Comparison of ENCODE assay signal across 8 cellular contexts in the genomic region with DNA sequence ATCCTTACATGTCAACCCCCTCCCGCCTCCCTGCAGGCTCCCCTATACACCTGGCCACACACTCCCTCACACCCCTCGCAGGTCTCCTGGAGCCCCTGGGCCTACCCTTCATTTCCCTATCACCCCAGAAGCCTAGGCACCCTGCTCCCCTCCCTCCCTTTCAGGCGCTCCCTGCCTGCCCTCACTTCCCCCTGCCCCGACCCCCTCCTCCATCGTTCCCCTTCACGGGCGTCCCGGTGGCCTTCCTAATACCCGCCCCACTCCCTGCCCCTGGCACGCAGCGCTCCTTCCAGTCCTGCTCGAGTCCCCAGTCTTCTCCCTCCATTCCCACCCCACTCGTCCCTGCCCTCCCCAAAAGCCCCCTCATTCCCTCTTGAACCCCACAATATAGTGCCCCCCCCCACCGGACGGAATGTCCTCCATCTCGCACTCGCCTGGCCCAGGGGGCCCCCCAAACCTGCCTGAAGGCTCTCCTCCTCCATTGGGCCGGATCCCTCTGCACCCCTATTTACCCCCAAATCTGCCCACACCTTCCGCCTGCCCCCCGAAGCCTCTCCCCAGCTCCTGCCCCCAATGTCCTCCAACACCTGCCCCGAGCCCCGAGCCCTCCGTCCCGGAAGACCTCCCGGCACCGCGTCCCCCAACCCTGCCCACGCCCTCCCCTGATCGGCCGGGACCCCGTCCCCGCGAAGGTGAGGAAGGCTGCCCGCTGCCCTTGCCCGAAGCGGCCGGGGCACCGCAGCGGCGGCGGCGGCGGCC. TPM values are rescaled to one million over a fixed set of nuclear protein-coding genes. Genes with fewer than 3 reads are reported as not detected.
A peak's percentile ranks its signal among the peaks of the same experiment; 100 is the strongest.
DNase-seq lines count a peak whose midpoint lies in the region; ATAC-seq, FAIRE-seq and TF ChIP-seq lines count a peak whose summit lies in the region.

No MANE protein-coding gene starts in this region.

- no peak overlapping the region for H3K27ac ChIP-seq in keratinocyte (ENCODE audit: control insufficient read depth, insufficient read depth, low read length)

- TF ChIP-seq CTCF in LNCaP clone FGC (IDR thresholded peaks at IDR 0.05; ENCODE audit: control insufficient read depth, extremely low read depth, insufficient read depth) (no peak), keratinocyte (optimal IDR thresholded peaks at IDR 0.05 in 1 of 3, IDR thresholded peaks at IDR 0.05 in 1 of 3, conservative IDR thresholded peaks at IDR 0.05 in 1 of 3; ENCODE audit: extremely low read depth in 1 of 3, insufficient read depth in 2 of 3, low read length in 3 of 3) (no peak)

- H3K4me3 Mint-ChIP-seq in stimulated activated naive B cell treated with anti-CD40 and anti-IgM and Interleukin-4, amounts not matched to agents 10 μg/mL and 1 μg/mL and 100 μg/mL, for 72 hours: peak overlapping the region; percentile 86 to 92

- H2AFZ ChIP-seq in keratinocyte (ENCODE audit: control insufficient read depth, low read length): peak overlapping the region; percentile 57

- no peaks in the 10 kb centered on the region for H3K79me2 ChIP-seq in keratinocyte (ENCODE audit: control insufficient read depth, insufficient read depth, low read length)

- no peaks in the 10 kb centered on the region for H3K9me3 Mint-ChIP-seq in stimulated activated naive B cell treated with anti-CD40 and anti-IgM and Interleukin-4, amounts not matched to agents 10 μg/mL and 1 μg/mL and 100 μg/mL, for 72 hours

- peaks cover 14 to 26% of the 10 kb centered on the region in 2 donors for H3K36me3 Mint-ChIP-seq in stimulated activated naive B cell treated with anti-CD40 and anti-IgM and Interleukin-4, amounts not matched to agents 10 μg/mL and 1 μg/mL and 100 μg/mL, for 72 hours

- peak overlapping the region; percentile 45 for H3K4me2 ChIP-seq in keratinocyte (ENCODE audit: control insufficient read depth, extremely low read depth, insufficient read depth, low read depth, low read length)

- H3K4me1 ChIP-seq in adipocyte (ENCODE audit: control insufficient read depth, insufficient read depth, low read length): peaks cover 4% of the 10 kb centered on the region
- H3K4me1 ChIP-seq in keratinocyte (ENCODE audit: control insufficient read depth, extremely low read depth, insufficient read depth, low read length): peaks cover 5% of the 10 kb centered on the region

- H3K4me3 ChIP-seq in LNCaP clone FGC (ENCODE audit: low read depth, low read length) (peak overlapping the region; percentile 74), adipocyte (ENCODE audit: low read length) (peak overlapping the region; percentile 77), keratinocyte (ENCODE audit: control insufficient read depth in 2 of 3, extremely low read depth in 1 of 3, insufficient read depth in 2 of 3, low read depth in 1 of 3, low read length in 3 of 3) (peak overlapping the region; percentile 49 to 84 (median 75))

- FAIRE-seq in keratinocyte (lab: Jason Lieb, UNC): no peak

- dilution Hi-C loops in keratinocyte (cut with MboI; ENCODE audit: extremely low pct_ligation_motif_present, low sequenced_read_pairs): no loop called here

- H3K9me3 ChIP-seq in adipocyte (ENCODE audit: control insufficient read depth, low read length): no peaks in the 10 kb centered on the region
- H3K9me3 ChIP-seq in keratinocyte (ENCODE audit: control insufficient read depth, low read depth, low read length): no peaks in the 10 kb centered on the region

- H3K9ac ChIP-seq in adipocyte (ENCODE audit: low read length) (peak overlapping the region; percentile 78), keratinocyte (ENCODE audit: control insufficient read depth, extremely low read depth, insufficient read depth, low read length) (peak overlapping the region; percentile 57)

- peak overlapping the region; percentile 93 for H3K27ac Mint-ChIP-seq in stimulated activated naive B cell treated with anti-CD40 and anti-IgM and Interleukin-4, amounts not matched to agents 10 μg/mL and 1 μg/mL and 100 μg/mL, for 72 hours

- no peaks in the 10 kb centered on the region for H4K20me1 ChIP-seq in keratinocyte (ENCODE audit: control insufficient read depth, extremely low read depth, insufficient read depth, low read length)

- H3K27me3 ChIP-seq in adipocyte (replicated peaks; ENCODE audit: control insufficient read depth, insufficient read depth, low read length) (peaks cover 17% of the 10 kb centered on the region), keratinocyte (ENCODE audit: control insufficient read depth, extremely low read depth, insufficient read depth, low read length) (no peaks in the 10 kb centered on the region)

- H3K9me1 ChIP-seq in keratinocyte (ENCODE audit: control insufficient read depth, extremely low read depth, insufficient read depth, low read length): no peaks in the 10 kb centered on the region

- peak; percentile 12 for ATAC-seq in stimulated activated naive B cell treated with anti-CD40 and anti-IgM and Interleukin-4, amounts not matched to agents 10 μg/mL and 1 μg/mL and 100 μg/mL, for 72 hours (replicated peaks)

- peaks cover 39 to 61% of the 10 kb centered on the region in 2 donors for H3K4me1 Mint-ChIP-seq in stimulated activated naive B cell treated with anti-CD40 and anti-IgM and Interleukin-4, amounts not matched to agents 10 μg/mL and 1 μg/mL and 100 μg/mL, for 72 hours

- DNase-seq in NCI-H1417 (lab: John Stamatoyannopoulos, UW) (peak in 2 of 3 experiments; percentile 47 to 56), NCI-H1417 treated with DMSO at 0.1 percent for 48 hours (lab: John Stamatoyannopoulos, UW) (no peak), LNCaP clone FGC (ENCODE audit: low read depth) (no peak), adipocyte (ENCODE audit: low read depth) (no peak), keratinocyte (ENCODE audit: low read depth, low spot score) (no peak), NCI-H2029 (lab: John Stamatoyannopoulos, UW) (no peak), HT-29 (ENCODE audit: low spot score) (no peak)
- DNase-seq in stimulated activated naive B cell treated with anti-CD40 and anti-IgM and Interleukin-4, amounts not matched to agents 10 μg/mL and 1 μg/mL and 100 μg/mL, for 72 hours: peak; percentile 7

- no peaks in the 10 kb centered on the region for H3K36me3 ChIP-seq in adipocyte (ENCODE audit: control insufficient read depth, insufficient read depth, low read length, severe bottlenecking)
- no peaks in the 10 kb centered on the region for H3K36me3 ChIP-seq in keratinocyte (ENCODE audit: control insufficient read depth in 2 of 2, extremely low read depth in 1 of 2, insufficient read depth in 2 of 2, low read length in 2 of 2)

- no peaks in the 10 kb centered on the region for H3K27me3 Mint-ChIP-seq in stimulated activated naive B cell treated with anti-CD40 and anti-IgM and Interleukin-4, amounts not matched to agents 10 μg/mL and 1 μg/mL and 100 μg/mL, for 72 hours

RNA-seq across cellular contexts. Expression of gene STRBP, which starts 0.7 kb away (rescaled TPM):
- 7.4 to 11.3 TPM (median 7.5 TPM) in 3 replicates for polyA plus RNA-seq in keratinocyte
- 36.2 TPM for polyA plus RNA-seq in keratinocyte (2011; ENCODE audit: low read depth)
- 7.3 and 12.9 TPM in 2 replicates for polyA plus RNA-seq in keratinocyte (2011; cell fraction: cytosol; rRNA removed)
- polyA plus RNA-seq in keratinocyte (2011; cell fraction: nucleus; rRNA removed): 8.1 and 8.5 TPM in 2 replicates
- polyA plus RNA-seq in keratinocyte (2012; ENCODE audit: low replicate concordance): 9.7 and 14.2 TPM in 2 replicates
- 5.8 to 7.6 TPM (median 6.9 TPM) in 3 replicates for polyA minus RNA-seq in keratinocyte
- polyA minus RNA-seq in keratinocyte (2011; cell fraction: cytosol; rRNA and poly(A)+ RNA removed): 11.1 TPM
- 4.6 and 5.7 TPM in 2 replicates for polyA minus RNA-seq in keratinocyte (2011; cell fraction: nucleus; rRNA and poly(A)+ RNA removed)
- 18.4 and 19.9 TPM in 2 replicates for total RNA-seq in HT-29 (2014; rRNA removed; shearing (Covaris generic))

Comparison
In these comparisons a context has a peak if more than half of its experiments do, and no peak if none do; other contexts are left out.
1. DNase-seq: peak in NCI-H1417 (2 of 3) and stimulated activated naive B cell treated with anti-CD40 and anti-IgM and Interleukin-4, amounts not matched to agents 10 μg/mL and 1 μg/mL and 100 μg/mL, for 72 hours (single experiment); none in NCI-H1417 treated with DMSO at 0.1 percent for 48 hours (single experiment), LNCaP clone FGC (single experiment), adipocyte (single experiment), keratinocyte (single experiment), NCI-H2029 (single experiment) and HT-29 (single experiment).
2. Peak in every context shown above with its lines, with median percentiles within 50 percentile points of each other: H3K4me3 ChIP-seq.